Comparison of ENCODE assay signal across 19 cellular contexts in genomic region chr17:7137182-7137943, GRCh38. TPM values are rescaled to one million over a fixed set of nuclear protein-coding genes. Genes with fewer than 3 reads are reported as not detected.
A peak's percentile ranks its signal among the peaks of the same experiment; 100 is the strongest.
DNase-seq lines count a peak whose midpoint lies in the region; ATAC-seq, FAIRE-seq and TF ChIP-seq lines count a peak whose summit lies in the region.
"Had no signal": no experiment of that assay in that cellular context is flagged by ENCODE, and none has a peak within 500 bp of the region (broad histone marks: within the 10 kb centered on the region; RNA-seq: fewer than 3 reads in every experiment).

No MANE protein-coding gene starts in this region.

- POLR2A ChIA-PET in HCT116 (lab: Charles Lee), result interaction anchor here (0.8 to 2.5 kb wide), 2 partner anchors 86 to 91 kb away, joined by 3 to 9 read pairs; no protein-coding TSS in a partner anchor

- H2AFZ ChIP-seq in HCT116 (ENCODE audit: low read depth, low read length, poor library complexity, severe bottlenecking), result no peak overlapping the region

- H3K4me3 ChIP-seq in HCT116 (replicated peaks in 1 of 2; ENCODE audit: low read depth in 1 of 2, low read length in 2 of 2) (no peak overlapping the region), choroid plexus epithelial cell (ENCODE audit: low read depth, low read length) (no peak overlapping the region), left lung (peak overlapping the region in 1 of 2 donors; percentile 29), psoas muscle (no peak overlapping the region), small intestine (ENCODE audit: low read depth in 1 of 2, low read length in 2 of 2) (no peak overlapping the region), mucosa of descending colon (no peak overlapping the region)
- H3K4me3 ChIP-seq: dorsolateral prefrontal cortex had no signal

- H4K20me1 ChIP-seq in HCT116 (ENCODE audit: insufficient read depth), result no peaks in the 10 kb centered on the region

- no peaks in the 10 kb centered on the region for H3K36me3 ChIP-seq in HCT116 (ENCODE audit: control insufficient read depth in 1 of 2, insufficient read depth in 2 of 2, low read length in 2 of 2)
- H3K36me3 ChIP-seq in left lung, result no peaks in the 10 kb centered on the region
- H3K36me3 ChIP-seq in psoas muscle (ENCODE audit: insufficient read depth in 1 of 2, low read depth in 1 of 2), result no peaks in the 10 kb centered on the region
- no peaks in the 10 kb centered on the region for H3K36me3 ChIP-seq in small intestine (ENCODE audit: control insufficient read depth in 2 of 2, insufficient read depth in 2 of 2, low read length in 2 of 2)
- H3K36me3 ChIP-seq in mucosa of descending colon (ENCODE audit: low read depth), result no peaks in the 10 kb centered on the region

- H3K27me3 ChIP-seq in HCT116 (ENCODE audit: insufficient read depth, low read length), result no peaks in the 10 kb centered on the region
- H3K27me3 ChIP-seq in left lung, result peaks cover 0 to 50% of the 10 kb centered on the region in 2 donors
- peaks cover 0 to 68% (median 3%) of the 10 kb centered on the region in 3 donors for H3K27me3 ChIP-seq in psoas muscle (ENCODE audit: insufficient read depth in 3 of 3, low read length in 2 of 3)
- H3K27me3 ChIP-seq in small intestine (ENCODE audit: control insufficient read depth in 2 of 2, insufficient read depth in 2 of 2, low read length in 2 of 2), result no peaks in the 10 kb centered on the region

- TF ChIP-seq RAD21 in HCT116 (IDR thresholded peaks at IDR 0.05; ENCODE audit: low read depth), result no peak

- FAIRE-seq in small intestine (lab: Jason Lieb, UNC), result no peak
- FAIRE-seq: bronchial epithelial cell had no signal

- 37 to 39% (median 38%) methylated on average over 13 of the region's 13 CpGs for WGBS in psoas muscle, 3 donors
- WGBS in small intestine, 3 donors, result 22 to 32% (median 31%) methylated on average over 13 of the region's 13 CpGs

- ATAC-seq in HCT116 (no peak), left lung (peak; percentile 42), psoas muscle (no peak), mucosa of descending colon (no peak)
- ATAC-seq: naive thymus-derived CD4-positive, alpha-beta T cell had no signal

- H3K4me1 ChIP-seq in HCT116 (ENCODE audit: control insufficient read depth in 1 of 2, insufficient read depth in 2 of 2, low read length in 2 of 2), result peaks cover 13 to 24% of the 10 kb centered on the region in 2 experiments
- peaks cover 0 to 42% of the 10 kb centered on the region in 2 donors for H3K4me1 ChIP-seq in left lung
- H3K4me1 ChIP-seq in psoas muscle, result no peaks in the 10 kb centered on the region
- H3K4me1 ChIP-seq in small intestine (ENCODE audit: control insufficient read depth in 2 of 2, insufficient read depth in 1 of 2, low read depth in 1 of 2, low read length in 1 of 2), result no peaks in the 10 kb centered on the region
- peaks cover 12% of the 10 kb centered on the region for H3K4me1 ChIP-seq in mucosa of descending colon (ENCODE audit: low read depth)

- H3K9me2 ChIP-seq in HCT116 (ENCODE audit: insufficient read depth), result no peaks in the 10 kb centered on the region

- RAD21 ChIA-PET in HCT116 (lab: Charles Lee; ENCODE audit: low non-redundant PET in 1 of 2, low total read pairs in 2 of 2, uncharacterized antibody in 2 of 2, unreplicated experiment in 2 of 2), result interaction anchor here (1.1 to 1.8 kb wide), 3 partner anchors 85 to 92 kb away, joined by 5 to 8 read pairs (median 6); no protein-coding TSS in a partner anchor

- DNase-seq in HCT116 (ENCODE audit: low read depth, low spot score), result no peak
- peak; percentile 53 for DNase-seq in choroid plexus epithelial cell (ENCODE audit: low read depth)
- peak in 1 of 2 donors; percentile 70 for DNase-seq in left lung
- peak; percentile 30 to 53 for DNase-seq in psoas muscle
- no peak for DNase-seq in NCI-H128 (lab: John Stamatoyannopoulos, UW; ENCODE audit: unreplicated experiment)
- no peak for DNase-seq in activated effector memory CD4-positive, alpha-beta T cell treated with Interleukin-2 at 50 U/mL for 16 hours
- DNase-seq in small intestine, result no peak
- no peak for DNase-seq in mucosa of descending colon
- DNase-seq: activated CD4-positive, alpha-beta T cell treated with anti-CD3 and anti-CD28 coated beads for 48 hours; dorsolateral prefrontal cortex; erythroblast; KG1; naive thymus-derived CD4-positive, alpha-beta T cell; NCI-H1092 treated with DMSO at 0.1 percent for 48 hours; NCI-H2107; NCI-H524 treated with DMSO at 0.1 percent for 48 hours had no signal

- H3K9me3 ChIP-seq in HCT116 (ENCODE audit: control insufficient read depth in 1 of 2, insufficient read depth in 1 of 2, low read depth in 1 of 2, low read length in 2 of 2), result no peaks in the 10 kb centered on the region
- no peaks in the 10 kb centered on the region for H3K9me3 ChIP-seq in left lung
- H3K9me3 ChIP-seq in psoas muscle, result no peaks in the 10 kb centered on the region
- H3K9me3 ChIP-seq in small intestine (ENCODE audit: control insufficient read depth, low read depth), result no peaks in the 10 kb centered on the region
- no peaks in the 10 kb centered on the region for H3K9me3 ChIP-seq in mucosa of descending colon

- CTCF ChIA-PET in HCT116 (lab: Charles Lee), result interaction anchor here (0.9 to 4.7 kb wide), 5 partner anchors 11 to 90 kb away, joined by 3 to 62 read pairs (median 4); no protein-coding TSS in a partner anchor

- H3K9ac ChIP-seq in HCT116 (ENCODE audit: low read length), result no peak overlapping the region

- no peak for TF ChIP-seq POLR2A in HCT116 (IDR thresholded peaks at IDR 0.05; ENCODE audit: borderline replicate concordance, extremely low read depth, insufficient read depth, insufficient read length)

- intact Hi-C loops in HCT116 (cut with micrococcal nuclease) (no loop called here), left lung (cut with DNase I) (loop anchor here in 1 of 2 donors (5.0 kb wide), 1 partner anchor 85 kb away; no protein-coding TSS in a partner anchor), psoas muscle (cut with DNase I) (loop anchor here in 1 of 2 donors (2.0 kb wide), 1 partner anchor 87 kb away; no protein-coding TSS in a partner anchor), mucosa of descending colon (cut with DNase I, micrococcal nuclease) (loop anchor here in 1 of 2 donors (5.0 kb wide), 1 partner anchor 85 kb away; no protein-coding TSS in a partner anchor)

- H3K4me2 ChIP-seq in HCT116 (ENCODE audit: low read length), result peak overlapping the region; percentile 13; the same call in 1 of the 2 replicates

- H3K27ac ChIP-seq in HCT116 (ENCODE audit: low read depth, low read length) (no peak overlapping the region), left lung (peak overlapping the region; percentile 30 to 39), psoas muscle (no peak overlapping the region), small intestine (ENCODE audit: low read depth in 1 of 2, low read length in 1 of 2) (no peak overlapping the region)
- H3K27ac ChIP-seq: dorsolateral prefrontal cortex had no signal

- TF ChIP-seq CTCF in HCT116 (IDR thresholded peaks at IDR 0.05 in 2 of 3, conservative IDR thresholded peaks at IDR 0.05 in 1 of 3; ENCODE audit: borderline replicate concordance in 1 of 3, insufficient read depth in 1 of 3, low read depth in 2 of 3, low read length in 2 of 3) (no peak), choroid plexus epithelial cell (conservative IDR thresholded peaks at IDR 0.05; ENCODE audit: low read depth, low read length) (peak; percentile 8), left lung (IDR thresholded peaks at IDR 0.05) (no peak), psoas muscle (IDR thresholded peaks at IDR 0.05) (no peak), mucosa of descending colon (IDR thresholded peaks at IDR 0.05) (no peak)

- H3K79me2 ChIP-seq in HCT116 (ENCODE audit: insufficient read depth, low read length), result no peaks in the 10 kb centered on the region

- BruUV-seq in HCT116 (replicated peaks; lab: Mats Ljungman, UMichigan), result no TSS peak

TF ChIP-seq in HCT116, 20 proteins besides CTCF, POLR2A, EP300 and RAD21:
- no peak for TF ChIP-seq CEBPB (IDR thresholded peaks at IDR 0.05; ENCODE audit: low read depth)

RNA-seq across cellular contexts. Expression of gene ASGR2, which starts 22.7 kb away (rescaled TPM):
- total RNA-seq in HCT116 (2021; ENCODE audit: unreplicated experiment) (0.32 TPM), left lung (1 to 10 TPM; 1.0 to 2.7 TPM), psoas muscle (under 1 TPM in 2 of 4 donors, not detected in 2; 0.34 to 0.62 TPM), mucosa of descending colon (under 1 TPM in 1 of 3 donors, not detected in 2; 0.96 TPM)
- polyA plus RNA-seq in HCT116 (2012), result not detected in 2 replicates
- polyA plus RNA-seq in psoas muscle (under 1 TPM in 2 of 3 donors, not detected in 1; 0.04 to 0.25 TPM), small intestine (under 1 TPM in 1 of 3 donors, not detected in 2; 0.81 TPM)
- total RNA-seq: bronchial epithelial cell, Daoy had no signal
- polyA plus RNA-seq: naive thymus-derived CD4-positive, alpha-beta T cell had no signal

RNA-seq across cellular contexts. Expression of gene ASGR1, which starts 41.8 kb away (rescaled TPM):
- total RNA-seq in HCT116 (2021; ENCODE audit: unreplicated experiment) (1.2 TPM), left lung (1 to 10 TPM; 2.4 to 7.7 TPM), psoas muscle (under 1 TPM in 2 of 4 donors, not detected in 2; 0.26 to 0.39 TPM), mucosa of descending colon (1 to 10 TPM in 2 of 3 donors, under 1 TPM in 1; 0.35 to 1.6 (median 1.2) TPM)
- 2.0 and 2.1 TPM in 2 replicates for polyA plus RNA-seq in HCT116 (2012)
- polyA plus RNA-seq in psoas muscle (under 1 TPM; 0.08 to 0.23 (median 0.21) TPM), small intestine (1 to 10 TPM; 1.9 to 2.7 (median 2.7) TPM)
- polyA plus RNA-seq: naive thymus-derived CD4-positive, alpha-beta T cell had no signal

RNA-seq across cellular contexts. Expression of gene CLEC10A, which starts 57.3 kb away (rescaled TPM):
- not detected for total RNA-seq in HCT116 (2021; ENCODE audit: unreplicated experiment)
- not detected in 2 replicates for polyA plus RNA-seq in HCT116 (2012)
- total RNA-seq in left lung, result 1 to 10 TPM; 7.8 to 9.6 TPM
- 1 to 10 TPM; 1.9 to 4.9 (median 2.4) TPM for total RNA-seq in psoas muscle
- 1 to 10 TPM in 1 of 3 donors, under 1 TPM in 2; 0.69 to 2.4 (median 0.87) TPM for polyA plus RNA-seq in psoas muscle
- 10 to 100 TPM in 2 of 3 donors, under 1 TPM in 1; 0.45 to 14.6 (median 11.6) TPM for polyA plus RNA-seq in small intestine
- total RNA-seq in mucosa of descending colon, result 10 to 100 TPM in 1 of 3 donors, 1 to 10 TPM in 2; 3.1 to 15.1 (median 8.9) TPM
- total RNA-seq: bronchial epithelial cell, Daoy, progenitor cell of endocrine pancreas had no signal
- polyA plus RNA-seq: naive thymus-derived CD4-positive, alpha-beta T cell had no signal

Comparison
In these comparisons a context has a peak if more than half of its experiments do, and no peak if none do; other contexts are left out.
1. DNase-seq: peak in choroid plexus epithelial cell (single experiment) and psoas muscle (2 of 2); none in HCT116 (single experiment), NCI-H128 (single experiment), activated effector memory CD4-positive, alpha-beta T cell treated with Interleukin-2 at 50 U/mL for 16 hours (single experiment), small intestine (single experiment) and mucosa of descending colon (0 of 3).
2. H3K27ac ChIP-seq: peak in left lung (2 of 2); none in HCT116 (single experiment), psoas muscle (single experiment) and small intestine (0 of 2).